Comparison of ENCODE assay signal across 8 cellular contexts in genomic region chr10:28679941-28680752, GRCh38. TPM values are rescaled to one million over a fixed set of nuclear protein-coding genes. Genes with fewer than 3 reads are reported as not detected.
DNase-seq lines count a peak whose midpoint lies in the region; ATAC-seq and TF ChIP-seq lines count a peak whose summit lies in the region.

No MANE protein-coding gene starts in this region.

- no peaks in the 10 kb centered on the region for H3K9me3 Mint-ChIP-seq in neural progenitor cell

- H3K27me3 ChIP-seq in DOHH2 (ENCODE audit: control insufficient read depth, low read length), result peaks cover 33% of the 10 kb centered on the region
- peaks cover 48 to 56% of the 10 kb centered on the region in 2 donors for H3K27me3 ChIP-seq in duodenal mucosa (ENCODE audit: control insufficient read depth in 1 of 2, insufficient read depth in 2 of 2, low read length in 2 of 2)
- peaks cover 65% of the 10 kb centered on the region for H3K27me3 ChIP-seq in neural progenitor cell

- H3K9me3 ChIP-seq in DOHH2 (ENCODE audit: control insufficient read depth, insufficient read depth, low read length), result no peaks in the 10 kb centered on the region
- no peaks in the 10 kb centered on the region for H3K9me3 ChIP-seq in duodenal mucosa (ENCODE audit: control insufficient read depth in 1 of 2, low read length in 2 of 2)
- no peaks in the 10 kb centered on the region for H3K9me3 ChIP-seq in neural progenitor cell (ENCODE audit: low read depth)

- H3K9ac ChIP-seq in duodenal mucosa (ENCODE audit: low read depth in 1 of 2, low read length in 2 of 2), result no peak overlapping the region
- H3K9ac ChIP-seq in neural progenitor cell, result no peak overlapping the region

- peaks cover 55% of the 10 kb centered on the region for H3K4me1 Mint-ChIP-seq in neural progenitor cell

- no peaks in the 10 kb centered on the region for H3K9me2 ChIP-seq in DOHH2 (replicated peaks; ENCODE audit: control insufficient read depth, low read length)

- H4K20me1 ChIP-seq in DOHH2 (ENCODE audit: control insufficient read depth, insufficient read depth, low read depth, low read length), result peaks cover 4% of the 10 kb centered on the region; the same call in 1 of the 2 replicates
- peaks cover 32% of the 10 kb centered on the region for H4K20me1 ChIP-seq in neural progenitor cell (ENCODE audit: low read depth)

- peaks cover 24% of the 10 kb centered on the region for H3K36me3 Mint-ChIP-seq in neural progenitor cell

- H3K27ac ChIP-seq in DOHH2 (ENCODE audit: low read depth, low read length) (no peak overlapping the region), duodenal mucosa (ENCODE audit: low read depth, low read length) (no peak overlapping the region), neural progenitor cell (no peak overlapping the region)

- no peak overlapping the region for H3K27ac Mint-ChIP-seq in neural progenitor cell

- H3K4me3 ChIP-seq in DOHH2 (ENCODE audit: low read length) (peak overlapping the region; percentile 93), duodenal mucosa (ENCODE audit: low read depth in 1 of 2, low read length in 2 of 2) (peak overlapping the region; percentile 34 to 48), neural progenitor cell (peak overlapping the region; percentile 76)

- H3K4me2 ChIP-seq in DOHH2 (ENCODE audit: low read length) (peak overlapping the region; percentile 95), neural progenitor cell (peak overlapping the region; percentile 98)

- H3K27me3 Mint-ChIP-seq in neural progenitor cell (ENCODE audit: insufficient read depth, low read depth), result peaks cover 2% of the 10 kb centered on the region

- 0 out of 2 replicates have a peak, but pooled peaks cover 7% of the 10 kb centered on the region for H3F3A ChIP-seq in DOHH2 (ENCODE audit: control insufficient read depth, insufficient read depth)
- peaks cover 38% of the 10 kb centered on the region for H3F3A ChIP-seq in neural progenitor cell (ENCODE audit: low read depth)

- H3K36me3 ChIP-seq in DOHH2 (ENCODE audit: control insufficient read depth, low read length) (peaks cover 9% of the 10 kb centered on the region), duodenal mucosa (ENCODE audit: control insufficient read depth in 1 of 2, insufficient read depth in 2 of 2, low read length in 2 of 2) (no peaks in the 10 kb centered on the region), neural progenitor cell (no peaks in the 10 kb centered on the region)

- TF ChIP-seq CTCF in DOHH2 (IDR thresholded peaks at IDR 0.05; ENCODE audit: low read depth, low read length, poor library complexity, severe bottlenecking) (no peak), neural progenitor cell (IDR thresholded peaks at IDR 0.05) (peak; percentile 50)

- no peak overlapping the region for H2AFZ ChIP-seq in neural progenitor cell (replicated peaks)

- DNase-seq in NOMO-1 treated with DMSO at 0.1 percent for 48 hours (lab: John Stamatoyannopoulos, UW; ENCODE audit: unreplicated experiment) (peak; percentile 98), neural progenitor cell (ENCODE audit: low spot score) (peak; percentile 41), NCI-H446 treated with DMSO at 0.1 percent for 48 hours (lab: John Stamatoyannopoulos, UW) (no peak)

- ATAC-seq in GM21786 (IDR thresholded peaks at IDR 0.05; ENCODE audit: unreplicated experiment) (no peak), GM19324 (IDR thresholded peaks at IDR 0.05; ENCODE audit: low FRiP score, unreplicated experiment) (no peak), GM18909 (IDR thresholded peaks at IDR 0.05; ENCODE audit: poor library complexity, unreplicated experiment) (no peak)

- peak overlapping the region; percentile 94 for H3K4me3 Mint-ChIP-seq in neural progenitor cell

- peaks cover 11% of the 10 kb centered on the region; the same call in 1 of the 2 replicates for H3K79me2 ChIP-seq in DOHH2 (ENCODE audit: control insufficient read depth, low read length)
- no peaks in the 10 kb centered on the region for H3K79me2 ChIP-seq in neural progenitor cell (ENCODE audit: low read depth)

- H3K4me1 ChIP-seq in DOHH2 (ENCODE audit: control insufficient read depth, low read length) (peaks cover 36% of the 10 kb centered on the region), duodenal mucosa (ENCODE audit: control insufficient read depth in 1 of 2, insufficient read depth in 2 of 2, low read length in 2 of 2) (peaks cover 8 to 28% of the 10 kb centered on the region in 2 donors), neural progenitor cell (peaks cover 36% of the 10 kb centered on the region)

RNA-seq across cellular contexts. Expression of gene BAMBI, which starts 2.8 kb away (rescaled TPM):
- total RNA-seq in neural progenitor cell (ENCODE audit: low replicate concordance), result 2.2 and 3.2 TPM in 2 replicates

Comparison
In these comparisons a context has a peak if more than half of its experiments do, and no peak if none do; other contexts are left out.
1. H3K4me3 ChIP-seq: peak in every context shown above with its lines; median percentile 93 in DOHH2; 76 in neural progenitor cell; 41 in duodenal mucosa.